In genomic region chr2:50385361-50385760, GRCh38 we compare ENCODE assay signal across 25 cellular contexts.
"Had no signal": no experiment of that assay in that cellular context is flagged by ENCODE, and none has a peak within 500 bp of the region (broad histone marks: within the 10 kb centered on the region; RNA-seq: fewer than 3 reads in every experiment).

No MANE protein-coding gene starts in this region.

- H3K4me3 ChIP-seq: left lung, lower lobe of right lung, ovary, skin epidermis, stomach, testis, tibial artery, upper lobe of right lung had no signal

- H3K36me3 Mint-ChIP-seq: mesothelial cell of epicardium; naive thymus-derived CD4-positive, alpha-beta T cell; natural killer cell treated with Interleukin-12 subunit alpha and Interleukin-12 subunit beta and Interleukin-15 and Interleukin-18, amount 100 ng/mL, for 72 hours; stimulated activated naive B cell treated with anti-CD40 and anti-IgM and Interleukin-4, amounts not matched to agents 10 μg/mL and 1 μg/mL and 100 μg/mL, for 72 hours had no signal

- H3K36me3 ChIP-seq: left lung, lower lobe of right lung, ovary, stomach, tibial artery, upper lobe of right lung had no signal

- DNase-seq: kidney glomerular epithelial cell; left cardiac atrium; left lung; lower lobe of right lung; mammary epithelial cell; mesenchymal stem cell; naive thymus-derived CD4-positive, alpha-beta T cell; ovary; right cardiac atrium; stimulated activated CD4-positive, alpha-beta T cell treated with anti-CD3 and anti-CD28 coated beads, Interleukin-12 subunit alpha, Interleukin-12 subunit beta, amount 100 ng/mL, for 4 hours; stimulated activated CD4-positive, alpha-beta T cell treated with anti-CD3 and anti-CD28 coated beads, Interleukin-15, amount 100 ng/mL, for 24 hours; stimulated activated CD4-positive, alpha-beta T cell treated with anti-CD3 and anti-CD28 coated beads, Interleukin-2, amount 100 ng/mL, for 24 hours; stimulated activated CD4-positive, alpha-beta T cell treated with anti-CD3 and anti-CD28 coated beads, Interleukin-4, amount 100 ng/mL, for 1 hour; stimulated activated naive B cell treated with anti-CD40 and anti-IgM and Interleukin-4, amounts not matched to agents 10 μg/mL and 1 μg/mL and 100 μg/mL, for 72 hours; stimulated activated naive CD8-positive, alpha-beta T cell treated with anti-CD3 and anti-CD28 coated beads, Interleukin-15, Interleukin-2, amounts not matched to agents 100 U/mL and 50 U/mL, for 24 hours; stomach; testis; tibial artery; trophoblast cell; upper lobe of right lung had no signal

- H3K4me1 ChIP-seq: left lung, lower lobe of right lung, stomach, testis, tibial artery, upper lobe of right lung had no signal

- ATAC-seq: left cardiac atrium; left lung; lower lobe of right lung; naive thymus-derived CD4-positive, alpha-beta T cell; natural killer cell treated with Interleukin-12 subunit alpha and Interleukin-12 subunit beta and Interleukin-15 and Interleukin-18, amount 100 ng/mL, for 72 hours; right cardiac atrium; sciatic nerve; stimulated activated naive B cell treated with anti-CD40 and anti-IgM and Interleukin-4, amounts not matched to agents 10 μg/mL and 1 μg/mL and 100 μg/mL, for 72 hours; stimulated activated naive CD8-positive, alpha-beta T cell treated with anti-CD3 and anti-CD28 coated beads, Interleukin-15, Interleukin-2, amounts not matched to agents 100 U/mL and 50 U/mL, for 24 hours; upper lobe of right lung had no signal

- H3K9me3 ChIP-seq: left lung, lower lobe of right lung, ovary, stomach, testis, tibial artery, upper lobe of right lung had no signal

- H3K27ac ChIP-seq: left lung, lower lobe of right lung, ovary, skin epidermis, stomach, testis, tibial artery, upper lobe of right lung had no signal

- H3K4me3 Mint-ChIP-seq: mesothelial cell of epicardium; naive thymus-derived CD4-positive, alpha-beta T cell; natural killer cell treated with Interleukin-12 subunit alpha and Interleukin-12 subunit beta and Interleukin-15 and Interleukin-18, amount 100 ng/mL, for 72 hours; stimulated activated naive B cell treated with anti-CD40 and anti-IgM and Interleukin-4, amounts not matched to agents 10 μg/mL and 1 μg/mL and 100 μg/mL, for 72 hours had no signal

- H3K27me3 Mint-ChIP-seq: naive thymus-derived CD4-positive, alpha-beta T cell; natural killer cell treated with Interleukin-12 subunit alpha and Interleukin-12 subunit beta and Interleukin-15 and Interleukin-18, amount 100 ng/mL, for 72 hours; progenitor cell of endocrine pancreas; stimulated activated naive B cell treated with anti-CD40 and anti-IgM and Interleukin-4, amounts not matched to agents 10 μg/mL and 1 μg/mL and 100 μg/mL, for 72 hours had no signal

- H3K4me1 Mint-ChIP-seq: naive thymus-derived CD4-positive, alpha-beta T cell; stimulated activated naive B cell treated with anti-CD40 and anti-IgM and Interleukin-4, amounts not matched to agents 10 μg/mL and 1 μg/mL and 100 μg/mL, for 72 hours had no signal

- H3K27ac Mint-ChIP-seq: mesothelial cell of epicardium; naive thymus-derived CD4-positive, alpha-beta T cell; natural killer cell treated with Interleukin-12 subunit alpha and Interleukin-12 subunit beta and Interleukin-15 and Interleukin-18, amount 100 ng/mL, for 72 hours; progenitor cell of endocrine pancreas; stimulated activated naive B cell treated with anti-CD40 and anti-IgM and Interleukin-4, amounts not matched to agents 10 μg/mL and 1 μg/mL and 100 μg/mL, for 72 hours had no signal

- H3K27me3 ChIP-seq: left lung, ovary, stomach, testis, tibial artery, upper lobe of right lung had no signal

- H3K9me3 Mint-ChIP-seq: mesothelial cell of epicardium had no signal
